In the genomic region with DNA sequence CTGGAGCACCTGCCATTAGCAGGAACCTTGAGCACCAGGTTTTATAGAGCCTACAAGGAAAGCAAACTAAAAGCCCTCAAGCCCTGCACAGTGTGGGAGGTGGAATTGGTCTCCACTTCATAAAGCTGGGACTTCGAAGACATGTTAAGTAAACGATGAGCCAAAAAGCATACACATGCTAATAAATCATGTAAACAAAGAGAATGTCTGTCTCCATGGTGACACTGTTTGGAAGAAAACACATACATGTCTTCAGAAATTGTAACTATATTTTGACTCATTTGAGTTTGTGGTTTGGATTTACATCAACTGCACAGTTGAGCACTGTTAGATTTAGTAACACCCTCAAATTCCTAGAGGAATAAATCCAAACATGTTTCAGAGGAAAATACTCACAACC, we compare ENCODE assay signal across 20 cellular contexts.
A peak's percentile ranks its signal among the peaks of the same experiment; 100 is the strongest.
DNase-seq lines count a peak whose midpoint lies in the region; ATAC-seq, FAIRE-seq and TF ChIP-seq lines count a peak whose summit lies in the region.
"Had no signal": no experiment of that assay in that cellular context is flagged by ENCODE, and none has a peak within 500 bp of the region (broad histone marks: within the 10 kb centered on the region; RNA-seq: fewer than 3 reads in every experiment).

No MANE protein-coding gene starts in this region.

- H3K27me3 Mint-ChIP-seq in MCF 10A (ENCODE audit: insufficient read depth, unreplicated experiment) = no peaks in the 10 kb centered on the region
- H3K27me3 Mint-ChIP-seq: CD8-positive, alpha-beta memory T cell had no signal

- no peak for TF ChIP-seq CTCF in MCF 10A (IDR thresholded peaks at IDR 0.05; ENCODE audit: unreplicated experiment)
- no peak for TF ChIP-seq CTCF in breast epithelium (IDR thresholded peaks at IDR 0.05)
- no peak for TF ChIP-seq CTCF in hepatocyte (IDR thresholded peaks at IDR 0.05; ENCODE audit: poor library complexity)
- no peak for TF ChIP-seq CTCF in D721Med (IDR thresholded peaks at IDR 0.05; ENCODE audit: insufficient read depth, missing control alignments)

- WGBS in hepatocyte (ENCODE audit: low lambda C conversion rate, missing lambda C conversion rate) = 52% methylated on average over 2 of the region's 2 CpGs
- 35 to 66% (median 65%) methylated on average over 2 of the region's 2 CpGs for WGBS in small intestine, 3 donors

- H3K36me3 Mint-ChIP-seq in MCF 10A (ENCODE audit: insufficient read depth, unreplicated experiment) = no peaks in the 10 kb centered on the region
- H3K36me3 Mint-ChIP-seq: CD14-positive monocyte; CD8-positive, alpha-beta memory T cell had no signal

- H3K27ac ChIP-seq in breast epithelium (no peak overlapping the region), hepatocyte (no peak overlapping the region), small intestine (ENCODE audit: low read depth in 1 of 2, low read length in 1 of 2) (no peak overlapping the region)
- H3K27ac ChIP-seq: A549, HL-60 had no signal

- peak overlapping the region; percentile 57 for H3K27ac Mint-ChIP-seq in MCF 10A (ENCODE audit: low read depth, unreplicated experiment)
- H3K27ac Mint-ChIP-seq: CD14-positive monocyte; CD8-positive, alpha-beta memory T cell; H9 had no signal

- H3K4me3 ChIP-seq in breast epithelium (no peak overlapping the region), hepatocyte (no peak overlapping the region), small intestine (ENCODE audit: low read depth in 1 of 2, low read length in 2 of 2) (no peak overlapping the region)
- H3K4me3 ChIP-seq: A549 had no signal

- intact Hi-C loops in MCF 10A (cut with micrococcal nuclease) (no loop called here), breast epithelium (cut with DNase I; ENCODE audit: low total_unique reads) (no loop called here)

- no peak for FAIRE-seq in HTR-8/SVneo (lab: Jason Lieb, UNC)
- FAIRE-seq in small intestine (lab: Jason Lieb, UNC) = no peak
- no peak for FAIRE-seq in D721Med (lab: Jason Lieb, UNC)
- FAIRE-seq: A549, G401.6, GM12891 had no signal

- no peak overlapping the region for H2AFZ ChIP-seq in hepatocyte

- H3K4me1 Mint-ChIP-seq in MCF 10A (ENCODE audit: insufficient read depth, unreplicated experiment) = peaks cover 8% of the 10 kb centered on the region
- H3K4me1 Mint-ChIP-seq: CD14-positive monocyte; CD8-positive, alpha-beta memory T cell; H9 had no signal

- H3K9me3 Mint-ChIP-seq in MCF 10A (ENCODE audit: unreplicated experiment) = no peaks in the 10 kb centered on the region
- H3K9me3 Mint-ChIP-seq: H9 had no signal

- no peak overlapping the region for H3K4me3 Mint-ChIP-seq in MCF 10A (ENCODE audit: unreplicated experiment)
- H3K4me3 Mint-ChIP-seq: CD14-positive monocyte; CD8-positive, alpha-beta memory T cell; H9 had no signal

- POLR2A ChIA-PET in MCF 10A (lab: Yijun Ruan, JAX) = no interaction called here

- H3K4me1 ChIP-seq in breast epithelium (no peaks in the 10 kb centered on the region), hepatocyte (ENCODE audit: insufficient read depth) (no peaks in the 10 kb centered on the region), small intestine (ENCODE audit: control insufficient read depth in 2 of 2, insufficient read depth in 1 of 2, low read depth in 1 of 2, low read length in 1 of 2) (no peaks in the 10 kb centered on the region)
- H3K4me1 ChIP-seq: A549, Caco-2 had no signal

- no peaks in the 10 kb centered on the region for H3K36me3 ChIP-seq in breast epithelium
- no peaks in the 10 kb centered on the region for H3K36me3 ChIP-seq in hepatocyte (replicated peaks; ENCODE audit: insufficient read depth, low read depth)
- H3K36me3 ChIP-seq in small intestine (ENCODE audit: control insufficient read depth in 2 of 2, insufficient read depth in 2 of 2, low read length in 2 of 2) = no peaks in the 10 kb centered on the region

- no peak for TF ChIP-seq POLR2A in breast epithelium (IDR thresholded peaks at IDR 0.05)

- H3K27me3 ChIP-seq in breast epithelium = no peaks in the 10 kb centered on the region
- H3K27me3 ChIP-seq in hepatocyte = no peaks in the 10 kb centered on the region
- no peaks in the 10 kb centered on the region for H3K27me3 ChIP-seq in small intestine (ENCODE audit: control insufficient read depth in 2 of 2, insufficient read depth in 2 of 2, low read length in 2 of 2)

- DNase-seq in MCF 10A (ENCODE audit: unreplicated experiment) (peak; percentile 13), breast epithelium (ENCODE audit: low spot score in 2 of 2) (no peak), HTR-8/SVneo (ENCODE audit: insufficient read length, low spot score) (peak; percentile 1), hepatocyte (ENCODE audit: low spot score) (peak; percentile 18), small intestine (peak; percentile 1), AG08396 (ENCODE audit: low spot score) (no peak), D721Med (ENCODE audit: insufficient read length, low spot score) (no peak)
- DNase-seq: Caco-2; CD8-positive, alpha-beta memory T cell; DMS79; GOT3; H9; IMR-90; KBM-7 had no signal

- CTCF ChIA-PET in MCF 10A (lab: Yijun Ruan, JAX) = no interaction called here

- peaks cover 0 to 7% of the 10 kb centered on the region in 2 donors for H3K9me3 ChIP-seq in breast epithelium
- H3K9me3 ChIP-seq in hepatocyte (ENCODE audit: low read depth) = no peaks in the 10 kb centered on the region
- H3K9me3 ChIP-seq in small intestine (ENCODE audit: control insufficient read depth, low read depth) = no peaks in the 10 kb centered on the region
- H3K9me3 ChIP-seq: Caco-2 had no signal

- H3K79me2 ChIP-seq in hepatocyte = no peaks in the 10 kb centered on the region

- no peak for ATAC-seq in GM19397 (IDR thresholded peaks at IDR 0.05; ENCODE audit: unreplicated experiment)
- ATAC-seq: A549 had no signal

- H4K20me1 ChIP-seq in hepatocyte (ENCODE audit: insufficient read depth, poor library complexity, severe bottlenecking) = no peaks in the 10 kb centered on the region

- no peaks in the 10 kb centered on the region for H3K9me2 ChIP-seq in hepatocyte (replicated peaks; ENCODE audit: insufficient read depth)

- no TSS peak for BruUV-seq in MCF 10A (replicated peaks; lab: Mats Ljungman, UMichigan)

- H3K4me2 ChIP-seq in hepatocyte = no peak overlapping the region
- H3K4me2 ChIP-seq: A549 had no signal

Comparison
In these comparisons a context has a peak if more than half of its experiments do, and no peak if none do; other contexts are left out.
1. DNase-seq: peak in MCF 10A (single experiment), HTR-8/SVneo (single experiment), hepatocyte (single experiment) and small intestine (single experiment); none in breast epithelium (0 of 2), AG08396 (single experiment) and D721Med (single experiment).